17 cellular contexts compared by ENCODE assay signal in the genomic region with DNA sequence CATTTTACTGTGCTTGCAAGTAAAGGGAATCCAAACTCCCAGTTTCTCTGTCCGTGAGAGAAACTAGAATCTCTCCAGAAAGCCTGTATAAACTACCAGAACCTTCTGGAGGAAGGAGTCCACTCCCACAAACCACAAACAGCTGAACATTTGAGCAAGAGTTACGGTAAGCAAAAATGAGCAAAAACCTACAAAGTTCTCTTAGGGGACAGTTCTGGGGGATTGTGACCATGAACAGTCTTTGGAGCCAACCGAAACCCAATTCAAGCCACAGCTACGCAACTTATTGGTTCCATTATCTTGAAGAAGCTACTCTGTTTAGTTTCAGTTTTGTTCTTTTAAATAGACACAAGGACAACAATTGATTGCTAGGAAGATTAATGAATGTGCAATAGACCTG.
DNase-seq lines count a peak whose midpoint lies in the region; ATAC-seq, FAIRE-seq and TF ChIP-seq lines count a peak whose summit lies in the region.
"Had no signal": no experiment of that assay in that cellular context is flagged by ENCODE, and none has a peak within 500 bp of the region (broad histone marks: within the 10 kb centered on the region; RNA-seq: fewer than 3 reads in every experiment).

No MANE protein-coding gene starts in this region.

- TF ChIP-seq POLR2A in NB4 (IDR thresholded peaks at IDR 0.05; ENCODE audit: extremely low read depth, insufficient read length) = no peak
- TF ChIP-seq POLR2A in tibial nerve (IDR thresholded peaks at IDR 0.05) = no peak

- no peak overlapping the region for H3K27ac Mint-ChIP-seq in neural progenitor cell
- H3K27ac Mint-ChIP-seq: B cell; CD4-positive, alpha-beta T cell had no signal

- no peak for TF ChIP-seq CTCF in NB4 (IDR thresholded peaks at IDR 0.05; ENCODE audit: low read depth, low read length)
- no peak for TF ChIP-seq CTCF in bronchial epithelial cell (IDR thresholded peaks at IDR 0.05; ENCODE audit: insufficient read depth, low read length, severe bottlenecking)
- TF ChIP-seq CTCF in neural progenitor cell (IDR thresholded peaks at IDR 0.05) = no peak
- no peak for TF ChIP-seq CTCF in tibial nerve (IDR thresholded peaks at IDR 0.05)

- H2AFZ ChIP-seq in neural progenitor cell (replicated peaks) = no peak overlapping the region
- H2AFZ ChIP-seq: GM23248 had no signal

- H3K4me1 ChIP-seq in neural progenitor cell (peaks cover 20% of the 10 kb centered on the region), tibial nerve (no peaks in the 10 kb centered on the region)

- H3K4me2 ChIP-seq in neural progenitor cell = peak overlapping the region; percentile 25

- WGBS in tibial nerve, 2 donors = 79 to 85% methylated on average over 4 of the region's 4 CpGs

- H3K4me1 Mint-ChIP-seq in neural progenitor cell = peaks cover 11% of the 10 kb centered on the region
- H3K4me1 Mint-ChIP-seq: B cell had no signal

- no peaks in the 10 kb centered on the region for H3K79me2 ChIP-seq in neural progenitor cell (ENCODE audit: low read depth)

- no peak overlapping the region for H3K9ac ChIP-seq in neural progenitor cell
- H3K9ac ChIP-seq: GM23248 had no signal

- peaks cover 6% of the 10 kb centered on the region for H3K27me3 Mint-ChIP-seq in neural progenitor cell (ENCODE audit: insufficient read depth, low read depth)
- H3K27me3 Mint-ChIP-seq: CD4-positive, alpha-beta T cell had no signal

- TF ChIP-seq EP300 in tibial nerve (IDR thresholded peaks at IDR 0.05) = no peak

- H3K9me3 Mint-ChIP-seq in neural progenitor cell = no peaks in the 10 kb centered on the region

- DNase-seq in NB4 (ENCODE audit: low read depth) (peak; percentile 2), bronchial epithelial cell (ENCODE audit: low read depth) (no peak), neural progenitor cell (ENCODE audit: low spot score) (no peak), tibial nerve (ENCODE audit: low spot score in 2 of 2) (no peak)
- DNase-seq: C1 segment of cervical spinal cord; CD4-positive, alpha-beta T cell; DMS79; GM23248 had no signal

- H3K9me3 ChIP-seq in neural progenitor cell (ENCODE audit: low read depth) (no peaks in the 10 kb centered on the region), tibial nerve (no peaks in the 10 kb centered on the region)

- H3F3A ChIP-seq in neural progenitor cell (ENCODE audit: low read depth) = no peaks in the 10 kb centered on the region

- H3K36me3 ChIP-seq in bronchial epithelial cell (ENCODE audit: control insufficient read depth, insufficient read depth, low read length) (no peaks in the 10 kb centered on the region), neural progenitor cell (no peaks in the 10 kb centered on the region), tibial nerve (no peaks in the 10 kb centered on the region)

- no peaks in the 10 kb centered on the region for H3K36me3 Mint-ChIP-seq in neural progenitor cell

- FAIRE-seq in bronchial epithelial cell (lab: Jason Lieb, UNC) = peak; percentile 36
- FAIRE-seq: A204.1, H54, K562 had no signal

- ATAC-seq in GM18867 (IDR thresholded peaks at IDR 0.05; ENCODE audit: unreplicated experiment) (peak; percentile 75), GM21825 (IDR thresholded peaks at IDR 0.05; ENCODE audit: unreplicated experiment) (no peak), GM18870 (IDR thresholded peaks at IDR 0.05; ENCODE audit: unreplicated experiment) (no peak), GM18502 (IDR thresholded peaks at IDR 0.05; ENCODE audit: poor library complexity, unreplicated experiment) (no peak)
- ATAC-seq: HCT116, K562 had no signal

- no peak overlapping the region for H3K4me3 Mint-ChIP-seq in neural progenitor cell
- H3K4me3 Mint-ChIP-seq: B cell; CD4-positive, alpha-beta T cell had no signal

- H3K4me3 ChIP-seq in NB4 (ENCODE audit: low read depth, low read length) (no peak overlapping the region), bronchial epithelial cell (ENCODE audit: low read depth, low read length) (no peak overlapping the region), neural progenitor cell (no peak overlapping the region), tibial nerve (no peak overlapping the region)
- H3K4me3 ChIP-seq: GM23248, K562 had no signal

- H4K20me1 ChIP-seq in neural progenitor cell (ENCODE audit: low read depth) = no peaks in the 10 kb centered on the region

- H3K27me3 ChIP-seq in bronchial epithelial cell (ENCODE audit: control insufficient read depth, insufficient read depth, low read length) = no peaks in the 10 kb centered on the region
- H3K27me3 ChIP-seq in neural progenitor cell = no peaks in the 10 kb centered on the region
- no peaks in the 10 kb centered on the region for H3K27me3 ChIP-seq in tibial nerve

- no peak overlapping the region for H3K27ac ChIP-seq in neural progenitor cell
- no peak overlapping the region for H3K27ac ChIP-seq in tibial nerve
- H3K27ac ChIP-seq: GM23248 had no signal
